In the genomic region with DNA sequence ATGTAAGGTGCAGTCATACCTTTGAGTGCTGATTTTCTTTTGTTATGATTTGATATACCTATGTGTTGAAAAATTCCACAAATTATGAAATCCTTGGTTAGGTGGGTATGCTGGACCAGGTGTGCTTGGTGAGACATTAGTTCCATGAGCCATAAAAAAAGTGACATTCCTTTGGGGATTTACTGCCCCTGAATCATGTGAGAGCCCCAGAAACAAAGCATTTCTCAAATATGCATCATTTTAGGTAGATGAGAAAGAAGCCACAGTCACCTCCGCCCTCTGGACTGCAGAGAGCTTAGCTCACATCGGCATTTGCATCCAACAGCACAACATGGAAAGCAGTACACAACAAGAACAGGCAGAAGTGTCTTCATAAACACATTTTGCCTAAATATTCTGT, we compare ENCODE assay signal across 16 cellular contexts. TPM values are rescaled to one million over a fixed set of nuclear protein-coding genes. Genes with fewer than 3 reads are reported as not detected.
DNase-seq lines count a peak whose midpoint lies in the region; ATAC-seq, FAIRE-seq and TF ChIP-seq lines count a peak whose summit lies in the region.
"Had no signal": no experiment of that assay in that cellular context is flagged by ENCODE, and none has a peak within 500 bp of the region (broad histone marks: within the 10 kb centered on the region; RNA-seq: fewer than 3 reads in every experiment).

No MANE protein-coding gene starts in this region.

- H3K79me2 ChIP-seq in HCT116 (ENCODE audit: insufficient read depth, low read length) (peaks cover 4% of the 10 kb centered on the region; the same call in 1 of the 2 replicates), keratinocyte (ENCODE audit: control insufficient read depth, insufficient read depth, low read length) (peaks cover 4% of the 10 kb centered on the region)

- TF ChIP-seq POLR2A in HCT116 (IDR thresholded peaks at IDR 0.05; ENCODE audit: borderline replicate concordance, extremely low read depth, insufficient read depth, insufficient read length) (no peak), testis (IDR thresholded peaks at IDR 0.05) (no peak)

- peak overlapping the region; percentile 78 for H3K27ac Mint-ChIP-seq in activated CD8-positive, alpha-beta T cell treated with anti-CD3 and anti-CD28 coated beads for 36 hours
- H3K27ac Mint-ChIP-seq in T-helper 2 cell treated with Interferon-gamma antibody and Interleukin-4, amounts not matched to agents 5 μg/mL and 100 μg/mL, for 36 hours: no peak overlapping the region
- H3K27ac Mint-ChIP-seq: dendritic cell treated with granulocyte-macrophage colony-stimulating factor and Interleukin-4, amounts not matched to agents 40 ng/mL and 50 ng/mL, for 4 days had no signal

- FAIRE-seq in keratinocyte (lab: Jason Lieb, UNC): no peak
- FAIRE-seq: small intestine had no signal

- H3K9ac ChIP-seq in HCT116 (ENCODE audit: low read length): peak overlapping the region; percentile 54
- no peak overlapping the region for H3K9ac ChIP-seq in keratinocyte (ENCODE audit: control insufficient read depth, extremely low read depth, insufficient read depth, low read length)
- H3K9ac ChIP-seq: parathyroid adenoma had no signal

- no peaks in the 10 kb centered on the region for H3K27me3 Mint-ChIP-seq in activated CD8-positive, alpha-beta T cell treated with anti-CD3 and anti-CD28 coated beads for 36 hours
- no peaks in the 10 kb centered on the region for H3K27me3 Mint-ChIP-seq in T-helper 2 cell treated with Interferon-gamma antibody and Interleukin-4, amounts not matched to agents 5 μg/mL and 100 μg/mL, for 36 hours (ENCODE audit: low read depth)
- H3K27me3 Mint-ChIP-seq: dendritic cell treated with granulocyte-macrophage colony-stimulating factor and Interleukin-4, amounts not matched to agents 40 ng/mL and 50 ng/mL, for 4 days had no signal

- peak; percentile 39 for ATAC-seq in HCT116
- no peak for ATAC-seq in activated CD8-positive, alpha-beta T cell treated with anti-CD3 and anti-CD28 coated beads for 36 hours

- H3K36me3 ChIP-seq in HCT116 (ENCODE audit: control insufficient read depth in 1 of 2, insufficient read depth in 2 of 2, low read length in 2 of 2) (no peaks in the 10 kb centered on the region), keratinocyte (ENCODE audit: control insufficient read depth in 2 of 2, extremely low read depth in 1 of 2, insufficient read depth in 2 of 2, low read length in 2 of 2) (no peaks in the 10 kb centered on the region), testis (ENCODE audit: low read depth, missing control alignments) (no peaks in the 10 kb centered on the region)
- H3K36me3 ChIP-seq: SJCRH30 had no signal

- H4K20me1 ChIP-seq in HCT116 (ENCODE audit: insufficient read depth) (no peaks in the 10 kb centered on the region), keratinocyte (ENCODE audit: control insufficient read depth, extremely low read depth, insufficient read depth, low read length) (no peaks in the 10 kb centered on the region)

- H3K4me2 ChIP-seq in HCT116 (ENCODE audit: low read length): peak overlapping the region; percentile 59
- peak overlapping the region; percentile 49 for H3K4me2 ChIP-seq in keratinocyte (ENCODE audit: control insufficient read depth, extremely low read depth, insufficient read depth, low read depth, low read length)

- peaks cover 64 to 79% of the 10 kb centered on the region in 2 experiments for H3K4me1 ChIP-seq in HCT116 (ENCODE audit: control insufficient read depth in 1 of 2, insufficient read depth in 2 of 2, low read length in 2 of 2)
- H3K4me1 ChIP-seq in keratinocyte (ENCODE audit: control insufficient read depth, extremely low read depth, insufficient read depth, low read length): peaks cover 65% of the 10 kb centered on the region
- H3K4me1 ChIP-seq in testis: no peaks in the 10 kb centered on the region
- H3K4me1 ChIP-seq: parathyroid adenoma had no signal

- no peak overlapping the region for H3K4me3 ChIP-seq in AG04450 (ENCODE audit: low read depth, low read length)
- H3K4me3 ChIP-seq in HCT116 (replicated peaks in 1 of 2; ENCODE audit: low read depth in 1 of 2, low read length in 2 of 2): peak overlapping the region in 1 of 2 experiments; percentile 24; a peak in 1 of 4 replicates
- H3K4me3 ChIP-seq in keratinocyte (ENCODE audit: control insufficient read depth in 2 of 3, extremely low read depth in 1 of 3, insufficient read depth in 2 of 3, low read depth in 1 of 3, low read length in 3 of 3): no peak overlapping the region
- H3K4me3 ChIP-seq in testis: no peak overlapping the region
- H3K4me3 ChIP-seq: SJCRH30 had no signal

- H3K27ac ChIP-seq in AG04450 (ENCODE audit: low read depth, low read length) (peak overlapping the region; percentile 65), HCT116 (ENCODE audit: low read depth, low read length) (peak overlapping the region; percentile 70), keratinocyte (ENCODE audit: control insufficient read depth, insufficient read depth, low read length) (peak overlapping the region; percentile 89), testis (no peak overlapping the region)
- H3K27ac ChIP-seq: parathyroid adenoma had no signal

- TF ChIP-seq RAD21 in HCT116 (IDR thresholded peaks at IDR 0.05; ENCODE audit: low read depth): no peak

- CTCF ChIA-PET in AG04450 (lab: Charles Lee): interaction anchor here (1.2 kb wide), 1 partner anchor 8 kb away, joined by 4 read pairs; no protein-coding TSS in a partner anchor
- CTCF ChIA-PET in HCT116 (lab: Charles Lee): interaction anchor here (5.3 kb wide), 1 partner anchor 19 kb away, joined by 37 read pairs; no protein-coding TSS in a partner anchor
- CTCF ChIA-PET in activated CD8-positive, alpha-beta T cell treated with anti-CD3 and anti-CD28 coated beads for 36 hours (lab: Charles Lee): interaction anchor here (0.8 kb wide), 1 partner anchor 10 kb away, joined by 3 read pairs; no protein-coding TSS in a partner anchor

- DNase-seq in AG04450 (ENCODE audit: low read depth, low spot score) (no peak), HCT116 (ENCODE audit: low read depth, low spot score) (no peak), keratinocyte (ENCODE audit: low read depth, low spot score) (peak; percentile 76), testis (no peak), NCI-H2196 treated with DMSO at 0.1 percent for 48 hours (lab: John Stamatoyannopoulos, UW; ENCODE audit: unreplicated experiment) (no peak), AG08395 (ENCODE audit: low spot score) (no peak)
- DNase-seq in activated CD8-positive, alpha-beta T cell treated with anti-CD3 and anti-CD28 coated beads for 36 hours: no peak
- no peak for DNase-seq in T-helper 2 cell treated with Interferon-gamma antibody and Interleukin-4, amounts not matched to agents 5 μg/mL and 100 μg/mL, for 36 hours (ENCODE audit: low spot score)
- DNase-seq: amniotic stem cell; DMS79 treated with DMSO at 0.1 percent for 48 hours; midbrain; NK-92 treated with Interleukin-12 subunit alpha and Interleukin-12 subunit beta, amount 100 ng/mL, for 24 hours; small intestine had no signal

- H3K27me3 ChIP-seq in AG04450 (ENCODE audit: control insufficient read depth, insufficient read depth, low read length) (no peaks in the 10 kb centered on the region), HCT116 (ENCODE audit: insufficient read depth, low read length) (no peaks in the 10 kb centered on the region), keratinocyte (ENCODE audit: control insufficient read depth, extremely low read depth, insufficient read depth, low read length) (no peaks in the 10 kb centered on the region), testis (no peaks in the 10 kb centered on the region)
- H3K27me3 ChIP-seq: SJCRH30 had no signal

- intact Hi-C loops in HCT116 (cut with micrococcal nuclease): no loop called here
- intact Hi-C loops in activated CD8-positive, alpha-beta T cell treated with anti-CD3 and anti-CD28 coated beads for 36 hours (cut with micrococcal nuclease): no loop called here
- intact Hi-C loops in testis (cut with DNase I; ENCODE audit: low total_unique reads): no loop called here

- H3K36me3 Mint-ChIP-seq in activated CD8-positive, alpha-beta T cell treated with anti-CD3 and anti-CD28 coated beads for 36 hours (ENCODE audit: low read depth): peaks cover 8% of the 10 kb centered on the region
- peaks cover 5% of the 10 kb centered on the region for H3K36me3 Mint-ChIP-seq in T-helper 2 cell treated with Interferon-gamma antibody and Interleukin-4, amounts not matched to agents 5 μg/mL and 100 μg/mL, for 36 hours (ENCODE audit: low read depth)

- POLR2A ChIA-PET in AG04450 (lab: Yijun Ruan, JAX) (no interaction called here), HCT116 (lab: Charles Lee) (interaction anchor here (0.8 kb wide), 1 partner anchor 19 kb away, joined by 3 read pairs; no protein-coding TSS in a partner anchor)
- POLR2A ChIA-PET in activated CD8-positive, alpha-beta T cell treated with anti-CD3 and anti-CD28 coated beads for 36 hours (lab: Charles Lee): no interaction called here

- H3K9me1 ChIP-seq in keratinocyte (ENCODE audit: control insufficient read depth, extremely low read depth, insufficient read depth, low read length): no peaks in the 10 kb centered on the region

- H2AFZ ChIP-seq in HCT116 (ENCODE audit: low read depth, low read length, poor library complexity, severe bottlenecking) (no peak overlapping the region), keratinocyte (ENCODE audit: control insufficient read depth, low read length) (no peak overlapping the region)
- H2AFZ ChIP-seq: parathyroid adenoma had no signal

- no peaks in the 10 kb centered on the region for H3K9me2 ChIP-seq in HCT116 (ENCODE audit: insufficient read depth)

- H3K4me1 Mint-ChIP-seq in activated CD8-positive, alpha-beta T cell treated with anti-CD3 and anti-CD28 coated beads for 36 hours (ENCODE audit: low read depth): peaks cover 26% of the 10 kb centered on the region
- peaks cover 20% of the 10 kb centered on the region for H3K4me1 Mint-ChIP-seq in T-helper 2 cell treated with Interferon-gamma antibody and Interleukin-4, amounts not matched to agents 5 μg/mL and 100 μg/mL, for 36 hours (ENCODE audit: low read depth)

- WGBS in testis, 2 donors: 89 to 92% methylated on average over 2 of the region's 2 CpGs

- RAD21 ChIA-PET in HCT116 (lab: Charles Lee; ENCODE audit: low non-redundant PET in 1 of 2, low total read pairs in 2 of 2, uncharacterized antibody in 2 of 2, unreplicated experiment in 2 of 2): no interaction called here

- dilution Hi-C loops in keratinocyte (cut with MboI; ENCODE audit: extremely low pct_ligation_motif_present, low sequenced_read_pairs): no loop called here

- no TSS peak for BruUV-seq in HCT116 (replicated peaks; lab: Mats Ljungman, UMichigan)

- no peaks in the 10 kb centered on the region for H3K9me3 Mint-ChIP-seq in activated CD8-positive, alpha-beta T cell treated with anti-CD3 and anti-CD28 coated beads for 36 hours
- H3K9me3 Mint-ChIP-seq in T-helper 2 cell treated with Interferon-gamma antibody and Interleukin-4, amounts not matched to agents 5 μg/mL and 100 μg/mL, for 36 hours: no peaks in the 10 kb centered on the region
- H3K9me3 Mint-ChIP-seq: dendritic cell treated with granulocyte-macrophage colony-stimulating factor and Interleukin-4, amounts not matched to agents 40 ng/mL and 50 ng/mL, for 4 days had no signal

- TF ChIP-seq CTCF in AG04450 (IDR thresholded peaks at IDR 0.05; ENCODE audit: low read depth, low read length): no peak
- TF ChIP-seq CTCF in HCT116 (IDR thresholded peaks at IDR 0.05 in 2 of 3, conservative IDR thresholded peaks at IDR 0.05 in 1 of 3; ENCODE audit: borderline replicate concordance in 1 of 3, insufficient read depth in 1 of 3, low read depth in 2 of 3, low read length in 2 of 3): no peak
- no peak for TF ChIP-seq CTCF in activated CD8-positive, alpha-beta T cell treated with anti-CD3 and anti-CD28 coated beads for 36 hours (IDR thresholded peaks at IDR 0.05)
- no peak for TF ChIP-seq CTCF in keratinocyte (optimal IDR thresholded peaks at IDR 0.05 in 1 of 3, IDR thresholded peaks at IDR 0.05 in 1 of 3, conservative IDR thresholded peaks at IDR 0.05 in 1 of 3; ENCODE audit: extremely low read depth in 1 of 3, insufficient read depth in 2 of 3, low read length in 3 of 3)
- no peak for TF ChIP-seq CTCF in testis (IDR thresholded peaks at IDR 0.05)

- H3K4me3 Mint-ChIP-seq in activated CD8-positive, alpha-beta T cell treated with anti-CD3 and anti-CD28 coated beads for 36 hours: no peak overlapping the region
- no peak overlapping the region for H3K4me3 Mint-ChIP-seq in T-helper 2 cell treated with Interferon-gamma antibody and Interleukin-4, amounts not matched to agents 5 μg/mL and 100 μg/mL, for 36 hours
- H3K4me3 Mint-ChIP-seq: dendritic cell treated with granulocyte-macrophage colony-stimulating factor and Interleukin-4, amounts not matched to agents 40 ng/mL and 50 ng/mL, for 4 days had no signal

- no peaks in the 10 kb centered on the region for H3K9me3 ChIP-seq in AG04450 (ENCODE audit: control insufficient read depth, insufficient read depth, low read length)
- no peaks in the 10 kb centered on the region for H3K9me3 ChIP-seq in HCT116 (ENCODE audit: control insufficient read depth in 1 of 2, insufficient read depth in 1 of 2, low read depth in 1 of 2, low read length in 2 of 2)
- no peaks in the 10 kb centered on the region for H3K9me3 ChIP-seq in keratinocyte (ENCODE audit: control insufficient read depth, low read depth, low read length)
- no peaks in the 10 kb centered on the region for H3K9me3 ChIP-seq in testis
- H3K9me3 ChIP-seq: SJCRH30 had no signal

RNA-seq across cellular contexts. Expression of gene DAP, which starts 55.3 kb away (rescaled TPM):
- 117 and 179 TPM in 2 replicates for polyA plus RNA-seq in AG04450 (2011; rRNA removed)
- 168 and 222 TPM in 2 replicates for polyA minus RNA-seq in AG04450 (2011; rRNA and poly(A)+ RNA removed)
- total RNA-seq in HCT116 (2021; ENCODE audit: unreplicated experiment): 59.1 TPM
- 68.9 and 69.2 TPM in 2 replicates for polyA plus RNA-seq in HCT116 (2012)
- 10 to 100 TPM; 42.5 to 45.3 TPM for total RNA-seq in activated CD8-positive, alpha-beta T cell treated with anti-CD3 and anti-CD28 coated beads for 36 hours
- 18.0 to 88.6 TPM (median 30.4 TPM) in 3 replicates for polyA plus RNA-seq in keratinocyte
- polyA plus RNA-seq in keratinocyte (2011; ENCODE audit: low read depth): 17.5 TPM
- 50.2 and 56.9 TPM in 2 replicates for polyA plus RNA-seq in keratinocyte (2011; cell fraction: cytosol; rRNA removed)
- polyA plus RNA-seq in keratinocyte (2011; cell fraction: nucleus; rRNA removed): 19.7 and 22.4 TPM in 2 replicates
- polyA plus RNA-seq in keratinocyte (2012; ENCODE audit: low replicate concordance): 19.1 and 76.4 TPM in 2 replicates
- 22.5 to 88.0 TPM (median 39.7 TPM) in 3 replicates for polyA minus RNA-seq in keratinocyte
- 35.3 TPM for polyA minus RNA-seq in keratinocyte (2011; cell fraction: cytosol; rRNA and poly(A)+ RNA removed)
- polyA minus RNA-seq in keratinocyte (2011; cell fraction: nucleus; rRNA and poly(A)+ RNA removed): 6.8 and 18.4 TPM in 2 replicates
- total RNA-seq in testis: 10 to 100 TPM; 46.3 to 48.1 TPM
- 92.2 TPM for polyA plus RNA-seq in testis (ENCODE audit: insufficient read depth, low read depth, low replicate concordance)

Comparison
In these comparisons a context has a peak if more than half of its experiments do, and no peak if none do; other contexts are left out.
1. H3K27ac ChIP-seq: peak in AG04450 (single experiment), HCT116 (single experiment) and keratinocyte (single experiment); none in testis (0 of 2).